9 cellular contexts compared by ENCODE assay signal in the genomic region with DNA sequence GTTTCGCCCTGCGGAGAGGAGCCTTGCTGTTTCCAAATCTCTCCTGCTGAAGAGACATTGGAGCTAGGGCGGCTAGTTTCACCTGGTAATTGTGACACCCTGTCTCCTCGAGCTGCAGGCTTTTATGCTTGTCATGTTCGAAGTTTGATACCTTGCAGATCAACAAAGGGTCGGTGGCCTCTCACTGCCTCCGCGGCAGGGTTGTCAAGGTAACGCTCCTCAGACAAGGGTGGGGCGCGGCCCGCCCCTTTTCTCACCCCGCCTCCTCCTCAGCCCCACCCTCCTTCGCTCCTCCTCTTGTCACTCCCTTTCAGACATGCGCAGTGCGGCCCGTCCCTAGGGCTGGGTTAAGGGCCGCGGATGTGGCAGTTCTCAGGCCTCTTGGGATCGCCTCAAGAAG. TPM values are rescaled to one million over a fixed set of nuclear protein-coding genes. Genes with fewer than 3 reads are reported as not detected.
DNase-seq lines count a peak whose midpoint lies in the region; ATAC-seq and TF ChIP-seq lines count a peak whose summit lies in the region.
"Not testable (repeated sequence)": the region's sequence is repeated elsewhere in the genome, so short reads cannot be mapped to it uniquely, and the experiment has no call there.
"Had no signal": no experiment of that assay in that cellular context is flagged by ENCODE, and none has a peak within 500 bp of the region (broad histone marks: within the 10 kb centered on the region; RNA-seq: fewer than 3 reads in every experiment).

No MANE protein-coding gene starts in this region.

- not testable (repeated sequence) for TF ChIP-seq CTCF in spleen (IDR thresholded peaks at IDR 0.05 in 8 of 11, conservative IDR thresholded peaks at IDR 0.05 in 3 of 11); upper lobe of right lung (IDR thresholded peaks at IDR 0.05)

- not testable (repeated sequence) for H3K9me3 ChIP-seq in right cardiac atrium (ENCODE audit: control insufficient read depth, low read length); spleen; upper lobe of right lung

- H3K4me1 Mint-ChIP-seq in activated CD4-positive, alpha-beta T cell treated with anti-CD3 and anti-CD28 coated beads, Interleukin-2, amount 10 ng/mL, durations not matched to agents 24 days and 14 days = not testable (repeated sequence)

- not testable (repeated sequence) for H3K4me1 ChIP-seq in right cardiac atrium (ENCODE audit: control insufficient read depth, insufficient read depth, low read length); spleen; upper lobe of right lung

- not testable (repeated sequence) for H3K36me3 Mint-ChIP-seq in activated CD4-positive, alpha-beta T cell treated with anti-CD3 and anti-CD28 coated beads, Interleukin-2, amount 10 ng/mL, durations not matched to agents 24 days and 14 days (ENCODE audit: low read depth)

- ATAC-seq in right cardiac atrium, upper lobe of right lung: not testable (repeated sequence)

- H3K4me3 Mint-ChIP-seq in activated CD4-positive, alpha-beta T cell treated with anti-CD3 and anti-CD28 coated beads, Interleukin-2, amount 10 ng/mL, durations not matched to agents 24 days and 14 days = not testable (repeated sequence)

- intact Hi-C loops in activated CD4-positive, alpha-beta T cell treated with anti-CD3 and anti-CD28 coated beads, Interleukin-2, amount 10 ng/mL, durations not matched to agents 24 days and 14 days (cut with micrococcal nuclease); right cardiac atrium (cut with DNase I); spleen (cut with DNase I; ENCODE audit: low total_unique reads); upper lobe of right lung (cut with DNase I): not testable (repeated sequence)

- not testable (repeated sequence) for H3K36me3 ChIP-seq in spleen, upper lobe of right lung

- H3K27me3 ChIP-seq in right cardiac atrium (ENCODE audit: control insufficient read depth, insufficient read depth); spleen (replicated peaks in 1 of 7); upper lobe of right lung: not testable (repeated sequence)

- H3K4me3 ChIP-seq in right cardiac atrium (ENCODE audit: low read length); upper lobe of right lung: not testable (repeated sequence)
- peak overlapping the region in 2 of 8 donors; percentile 22 to 34 for H3K4me3 ChIP-seq in spleen

- WGBS in right cardiac atrium = 9% methylated on average over 8 of the region's 20 CpGs
- WGBS in spleen, 5 donors = 11 to 48% (median 27%) methylated on average over 4 to 10 of the region's 20 CpGs; no CpG with 5 or more reads in 1 of the 5 donors

- H3K27me3 Mint-ChIP-seq in activated CD4-positive, alpha-beta T cell treated with anti-CD3 and anti-CD28 coated beads, Interleukin-2, amount 10 ng/mL, durations not matched to agents 24 days and 14 days = not testable (repeated sequence)

- DNase-seq in T follicular helper cell (ENCODE audit: low read depth) (peak; percentile 21), activated T-cell treated with anti-CD3 and anti-CD28 coated beads for 4 hours (peak; percentile 11), right cardiac atrium (peak in 2 of 3 donors; percentile 13 to 66), spleen (peak; percentile 45), upper lobe of right lung (peak; percentile 50)
- peak; percentile 55 for DNase-seq in activated CD4-positive, alpha-beta T cell treated with anti-CD3 and anti-CD28 coated beads, Interleukin-2, amount 10 ng/mL, durations not matched to agents 24 days and 14 days
- peak; percentile 65 for DNase-seq in central memory CD4-positive, alpha-beta T cell
- DNase-seq in stimulated activated CD4-positive, alpha-beta T cell treated with anti-CD3 and anti-CD28 coated beads, TNF-alpha, amount 100 ng/mL, for 4 hours (ENCODE audit: low read depth in 3 of 3) = peak; percentile 0 to 18 (median 2)

- not testable (repeated sequence) for H3K9me3 Mint-ChIP-seq in activated CD4-positive, alpha-beta T cell treated with anti-CD3 and anti-CD28 coated beads, Interleukin-2, amount 10 ng/mL, durations not matched to agents 24 days and 14 days

- H3K27ac Mint-ChIP-seq in activated CD4-positive, alpha-beta T cell treated with anti-CD3 and anti-CD28 coated beads, Interleukin-2, amount 10 ng/mL, durations not matched to agents 24 days and 14 days = not testable (repeated sequence)

- TF ChIP-seq POLR2A in spleen (IDR thresholded peaks at IDR 0.05) = not testable (repeated sequence)

- H3K27ac ChIP-seq in right cardiac atrium (ENCODE audit: low read length); spleen; upper lobe of right lung: not testable (repeated sequence)

RNA-seq across cellular contexts. Expression of gene TP53TG3D, which starts 0.4 kb away (rescaled TPM):
- total RNA-seq in activated CD4-positive, alpha-beta T cell treated with anti-CD3 and anti-CD28 coated beads, Interleukin-2, amount 10 ng/mL, durations not matched to agents 24 days and 14 days = 0.35 TPM in 1 of 2 replicates, not detected in the other
- total RNA-seq in right cardiac atrium = 1 to 10 TPM in 1 of 4 donors, under 1 TPM in 1, not detected in 2; 0.77 to 1.3 TPM
- 0.86 TPM for polyA plus RNA-seq in right cardiac atrium
- 1 to 10 TPM in 1 of 7 donors, under 1 TPM in 1, not detected in 5; 0.37 to 1.2 TPM for total RNA-seq in spleen
- polyA plus RNA-seq in spleen = under 1 TPM in 2 of 3 donors, not detected in 1; 0.32 to 0.59 TPM
- 1.3 TPM for total RNA-seq in upper lobe of right lung
- total RNA-seq: Caco-2 had no signal

Comparison
In these comparisons a context has a peak if more than half of its experiments do, and no peak if none do; other contexts are left out.
1. DNase-seq: peak in every context shown above with its lines; median percentile 65 in central memory CD4-positive, alpha-beta T cell; 55 in activated CD4-positive, alpha-beta T cell treated with anti-CD3 and anti-CD28 coated beads, Interleukin-2, amount 10 ng/mL, durations not matched to agents 24 days and 14 days; 50 in upper lobe of right lung; 45 in spleen; 40 in right cardiac atrium; 21 in T follicular helper cell; 11 in activated T-cell treated with anti-CD3 and anti-CD28 coated beads for 4 hours; 2 in stimulated activated CD4-positive, alpha-beta T cell treated with anti-CD3 and anti-CD28 coated beads, TNF-alpha, amount 100 ng/mL, for 4 hours.